ENCODE assay signal across 26 cellular contexts in genomic region chr7:29192284-29192683, GRCh38. TPM values are rescaled to one million over a fixed set of nuclear protein-coding genes. Genes with fewer than 3 reads are reported as not detected.
"Had no signal": no experiment of that assay in that cellular context is flagged by ENCODE, and none has a peak within 500 bp of the region (broad histone marks: within the 10 kb centered on the region; RNA-seq: fewer than 3 reads in every experiment).

No MANE protein-coding gene starts in this region.

- H3K27me3 ChIP-seq: colonic mucosa, vagina had no signal

- H3K36me3 ChIP-seq: colonic mucosa, esophagus squamous epithelium, gastrocnemius medialis, suprapubic skin, transverse colon, vagina had no signal

- ATAC-seq: activated T-cell treated with anti-CD3 and anti-CD28 coated beads, Interleukin-2, amount 50 U/mL, for 72 hours; gastrocnemius medialis; left ventricle myocardium superior; sciatic nerve; stimulated activated effector memory CD8-positive, alpha-beta T cell treated with anti-CD3 and anti-CD28 coated beads, Interleukin-12 subunit alpha, Interleukin-12 subunit beta, amount 100 ng/mL, for 72 hours; stimulated activated naive CD8-positive, alpha-beta T cell treated with anti-CD3 and anti-CD28 coated beads, Interleukin-15, amount 100 ng/mL, for 72 hours had no signal

- H3K4me1 ChIP-seq: colonic mucosa had no signal

- H3K9me3 Mint-ChIP-seq: activated B cell treated with CpG ODN at 0.5 μM for 24 hours; activated CD4-positive, alpha-beta memory T cell treated with anti-CD3 and anti-CD28 coated beads for 36 hours; activated T-cell treated with anti-CD3 and anti-CD28 coated beads, Interleukin-2, amount 50 U/mL, for 72 hours; mesothelial cell of epicardium; nephron progenitor cell; stimulated activated effector memory CD8-positive, alpha-beta T cell treated with anti-CD3 and anti-CD28 coated beads, Interleukin-12 subunit alpha, Interleukin-12 subunit beta, amount 100 ng/mL, for 72 hours; stimulated activated naive CD8-positive, alpha-beta T cell treated with anti-CD3 and anti-CD28 coated beads, Interleukin-15, amount 100 ng/mL, for 72 hours; T-helper 1 cell treated with Interleukin-12 subunit alpha and Interleukin-12 subunit beta and Interleukin-4 antibody, amounts not matched to agents 30 μg/mL and 1 μg/mL, for 36 hours had no signal

- H3K9me3 ChIP-seq: colonic mucosa, esophagus squamous epithelium, gastrocnemius medialis, suprapubic skin, transverse colon, vagina had no signal

- H3K27ac Mint-ChIP-seq: activated B cell treated with CpG ODN at 0.5 μM for 24 hours; activated CD4-positive, alpha-beta memory T cell treated with anti-CD3 and anti-CD28 coated beads for 36 hours; activated T-cell treated with anti-CD3 and anti-CD28 coated beads, Interleukin-2, amount 50 U/mL, for 72 hours; mesothelial cell of epicardium; nephron progenitor cell; stimulated activated effector memory CD8-positive, alpha-beta T cell treated with anti-CD3 and anti-CD28 coated beads, Interleukin-12 subunit alpha, Interleukin-12 subunit beta, amount 100 ng/mL, for 72 hours; stimulated activated naive CD8-positive, alpha-beta T cell treated with anti-CD3 and anti-CD28 coated beads, Interleukin-15, amount 100 ng/mL, for 72 hours; T-helper 1 cell treated with Interleukin-12 subunit alpha and Interleukin-12 subunit beta and Interleukin-4 antibody, amounts not matched to agents 30 μg/mL and 1 μg/mL, for 36 hours had no signal

- H3K4me3 ChIP-seq: colonic mucosa, esophagus squamous epithelium, gastrocnemius medialis, suprapubic skin, transverse colon, vagina had no signal

- H3K4me3 Mint-ChIP-seq: activated CD4-positive, alpha-beta memory T cell treated with anti-CD3 and anti-CD28 coated beads for 36 hours; activated T-cell treated with anti-CD3 and anti-CD28 coated beads, Interleukin-2, amount 50 U/mL, for 72 hours; stimulated activated effector memory CD8-positive, alpha-beta T cell treated with anti-CD3 and anti-CD28 coated beads, Interleukin-12 subunit alpha, Interleukin-12 subunit beta, amount 100 ng/mL, for 72 hours; stimulated activated naive CD8-positive, alpha-beta T cell treated with anti-CD3 and anti-CD28 coated beads, Interleukin-15, amount 100 ng/mL, for 72 hours; T-helper 1 cell treated with Interleukin-12 subunit alpha and Interleukin-12 subunit beta and Interleukin-4 antibody, amounts not matched to agents 30 μg/mL and 1 μg/mL, for 36 hours had no signal

- H3K36me3 Mint-ChIP-seq: activated CD4-positive, alpha-beta memory T cell treated with anti-CD3 and anti-CD28 coated beads for 36 hours; mesothelial cell of epicardium; stimulated activated effector memory CD8-positive, alpha-beta T cell treated with anti-CD3 and anti-CD28 coated beads, Interleukin-12 subunit alpha, Interleukin-12 subunit beta, amount 100 ng/mL, for 72 hours had no signal

- DNase-seq: activated B cell treated with CpG ODN at 0.5 μM for 24 hours; activated CD4-positive, alpha-beta memory T cell treated with anti-CD3 and anti-CD28 coated beads for 36 hours; activated CD4-positive, alpha-beta T cell treated with anti-CD3 and anti-CD28 coated beads for 4 hours; activated gamma-delta T cell; activated naive CD4-positive, alpha-beta T cell treated with anti-CD3 and anti-CD28 coated beads, Interleukin-2, amount 50 U/mL, for 16 hours; activated T-cell treated with anti-CD3 and anti-CD28 coated beads, Interleukin-2, amount 50 U/mL, for 72 hours; aorta; central memory CD4-positive, alpha-beta T cell; colonic mucosa; esophagus squamous epithelium; gastrocnemius medialis; hippocampal formation; left ventricle myocardium superior; mammary epithelial cell; nephron progenitor cell; small intestine; stimulated activated CD4-positive, alpha-beta T cell treated with anti-CD3 and anti-CD28 coated beads, Interleukin-2, amount 100 ng/mL, for 24 hours; stimulated activated naive CD8-positive, alpha-beta T cell treated with anti-CD3 and anti-CD28 coated beads, Interleukin-15, amount 100 ng/mL, for 72 hours; T1000; transverse colon had no signal

- H3K27ac ChIP-seq: colonic mucosa, esophagus squamous epithelium, gastrocnemius medialis, suprapubic skin, transverse colon, vagina had no signal

RNA-seq across cellular contexts. Expression of gene CHN2, which starts 2.3 kb away (rescaled TPM):
- total RNA-seq: mammary epithelial cell had no signal

RNA-seq across cellular contexts. Expression of gene CPVL, which starts 45.9 kb away (rescaled TPM):
- total RNA-seq: activated B cell treated with CpG ODN at 0.5 μM for 24 hours; activated CD4-positive, alpha-beta memory T cell treated with anti-CD3 and anti-CD28 coated beads for 36 hours; mammary epithelial cell had no signal
